ENCODE assay signal across 18 cellular contexts in genomic region chrX:37608156-37608555, GRCh38. TPM values are rescaled to one million over a fixed set of nuclear protein-coding genes. Genes with fewer than 3 reads are reported as not detected.
DNase-seq lines count a peak whose midpoint lies in the region; ATAC-seq, FAIRE-seq and TF ChIP-seq lines count a peak whose summit lies in the region.
"Had no signal": no experiment of that assay in that cellular context is flagged by ENCODE, and none has a peak within 500 bp of the region (broad histone marks: within the 10 kb centered on the region; RNA-seq: fewer than 3 reads in every experiment).

No MANE protein-coding gene starts in this region.

- H3K4me3 Mint-ChIP-seq in GM23338: 0 out of 3 replicates have a peak overlapping the region, but pooled peaks have one; percentile 26
- no peak overlapping the region for H3K4me3 Mint-ChIP-seq in endodermal cell
- H3K4me3 Mint-ChIP-seq: CD14-positive monocyte; CD4-positive, alpha-beta memory T cell had no signal

- H3K36me3 ChIP-seq in GM23338 (ENCODE audit: insufficient read depth) (no peaks in the 10 kb centered on the region), PC-3 (ENCODE audit: low read depth, low read length) (no peaks in the 10 kb centered on the region), endodermal cell (ENCODE audit: control insufficient read depth, insufficient read depth, low read length) (no peaks in the 10 kb centered on the region), iPS DF 6.9 (ENCODE audit: control insufficient read depth, insufficient read depth, low read length) (no peaks in the 10 kb centered on the region)
- H3K36me3 ChIP-seq: BLaER1, HAP-1 had no signal

- FAIRE-seq in HTR-8/SVneo (lab: Jason Lieb, UNC): no peak
- FAIRE-seq: GM12878 had no signal

- 59 to 60% methylated on average over 1 to 2 of the region's 2 CpGs for WGBS in endodermal cell (ENCODE audit: insufficient coverage in 1 of 2, insufficient read length in 1 of 2), 2 experiments
- no CpG with 5 or more reads among the region's 2 CpGs for WGBS in iPS DF 6.9 (ENCODE audit: insufficient coverage, insufficient read length)

- H3K36me3 Mint-ChIP-seq in GM23338 (ENCODE audit: low read depth) (no peaks in the 10 kb centered on the region), endodermal cell (ENCODE audit: low read depth) (no peaks in the 10 kb centered on the region)
- H3K36me3 Mint-ChIP-seq: CD14-positive monocyte; CD4-positive, alpha-beta memory T cell had no signal

- H4K20me1 ChIP-seq in GM23338 (replicated peaks; ENCODE audit: insufficient read depth) (no peaks in the 10 kb centered on the region), PC-3 (ENCODE audit: low read length) (no peaks in the 10 kb centered on the region)
- H4K20me1 ChIP-seq: BLaER1 had no signal

- intact Hi-C loops in PC-3 (cut with micrococcal nuclease): loop anchor here (10.0 kb wide), 1 partner anchor 57 kb away; no protein-coding TSS in a partner anchor

- BruUV-seq in PC-3 (replicated peaks; lab: Mats Ljungman, UMichigan): no TSS peak

- H3K4me1 Mint-ChIP-seq in GM23338: peaks cover 20% of the 10 kb centered on the region; the same call in 2 of the 3 replicates
- H3K4me1 Mint-ChIP-seq in endodermal cell: no peaks in the 10 kb centered on the region
- H3K4me1 Mint-ChIP-seq: CD14-positive monocyte; CD4-positive, alpha-beta memory T cell had no signal

- peak overlapping the region; percentile 9; the same call in 1 of the 2 replicates for H3K9ac ChIP-seq in PC-3 (ENCODE audit: low read length)
- H3K9ac ChIP-seq in endodermal cell (ENCODE audit: extremely low read depth, low read length, poor library complexity, severe bottlenecking): no peak overlapping the region
- H3K9ac ChIP-seq: BLaER1, GM23248, KMS-11 had no signal

- H2AFZ ChIP-seq in GM23338 (no peak overlapping the region), PC-3 (ENCODE audit: low read length) (no peak overlapping the region)
- H2AFZ ChIP-seq: GM23248 had no signal

- POLR2A ChIA-PET in PC-3 (lab: Charles Lee; ENCODE audit: unreplicated experiment): no interaction called here

- H3K4me2 ChIP-seq in GM23338 (peak overlapping the region; percentile 58; the same call in 1 of the 2 replicates), PC-3 (ENCODE audit: low read length) (no peak overlapping the region; the same call in 1 of the 2 replicates)
- H3K4me2 ChIP-seq: BLaER1, KMS-11 had no signal

- H3K4me3 ChIP-seq in GM23338 (no peak overlapping the region), PC-3 (ENCODE audit: low read length) (no peak overlapping the region), endodermal cell (ENCODE audit: low read length) (no peak overlapping the region), iPS DF 6.9 (ENCODE audit: low read length) (no peak overlapping the region)
- H3K4me3 ChIP-seq: BLaER1, GM12878, GM23248, HAP-1 had no signal

- H3K27ac ChIP-seq in GM23338 (ENCODE audit: low read depth) (no peak overlapping the region), PC-3 (ENCODE audit: low read length) (peak overlapping the region; percentile 66), endodermal cell (ENCODE audit: low read depth, low read length) (no peak overlapping the region), iPS DF 6.9 (ENCODE audit: low read length) (no peak overlapping the region)
- H3K27ac ChIP-seq: BLaER1, GM23248, KMS-11 had no signal

- TF ChIP-seq CTCF in GM23338 (conservative IDR thresholded peaks at IDR 0.05; ENCODE audit: low read depth in 2 of 2) (no peak), PC-3 (conservative IDR thresholded peaks at IDR 0.05; ENCODE audit: low read depth, low read length) (no peak), endodermal cell (conservative IDR thresholded peaks at IDR 0.05) (no peak)

- H3K27ac Mint-ChIP-seq in GM23338: no peak overlapping the region; the same call in 1 of the 2 replicates
- no peak overlapping the region for H3K27ac Mint-ChIP-seq in endodermal cell
- H3K27ac Mint-ChIP-seq: CD14-positive monocyte; CD4-positive, alpha-beta memory T cell had no signal

- H3K9me3 Mint-ChIP-seq in GM23338 (no peaks in the 10 kb centered on the region), endodermal cell (peaks cover 45% of the 10 kb centered on the region)
- H3K9me3 Mint-ChIP-seq: CD14-positive monocyte; CD4-positive, alpha-beta memory T cell had no signal

- H3K9me2 ChIP-seq in GM23338 (ENCODE audit: insufficient read depth) (no peaks in the 10 kb centered on the region), PC-3 (replicated peaks; ENCODE audit: low read length) (no peaks in the 10 kb centered on the region)

- ATAC-seq in GM23338 (peak; percentile 94), PC-3 (no peak), GM19452 (IDR thresholded peaks at IDR 0.05; ENCODE audit: unreplicated experiment) (no peak), HG03039 (IDR thresholded peaks at IDR 0.05; ENCODE audit: unreplicated experiment) (no peak), HG02852 (IDR thresholded peaks at IDR 0.05; ENCODE audit: unreplicated experiment) (no peak)
- ATAC-seq: GM12878 had no signal

- CTCF ChIA-PET in PC-3 (lab: Charles Lee): no interaction called here

- H3F3A ChIP-seq in GM23338 (replicated peaks; ENCODE audit: low read depth) (no peaks in the 10 kb centered on the region), PC-3 (ENCODE audit: low read length, unreplicated experiment) (no peaks in the 10 kb centered on the region)

- DNase-seq in GM23338 (ENCODE audit: low spot score) (peak; percentile 60), PC-3 (no peak), endodermal cell (peak; percentile 49), iPS DF 6.9 (ENCODE audit: low read depth, low spot score) (peak; percentile 1), HTR-8/SVneo (ENCODE audit: insufficient read length, low spot score) (no peak)
- DNase-seq: 8988T; CD4-positive, alpha-beta memory T cell; DMS79 treated with DMSO at 0.1 percent for 48 hours; GM23248 had no signal

- H3K4me1 ChIP-seq in GM23338 (ENCODE audit: insufficient read depth) (peaks cover 6% of the 10 kb centered on the region; the same call in 1 of the 2 replicates), PC-3 (ENCODE audit: insufficient read depth, low read length) (peaks cover 17% of the 10 kb centered on the region), endodermal cell (ENCODE audit: control insufficient read depth, insufficient read depth, low read length) (no peaks in the 10 kb centered on the region), iPS DF 6.9 (ENCODE audit: control insufficient read depth, insufficient read depth, low read length) (no peaks in the 10 kb centered on the region)
- H3K4me1 ChIP-seq: BLaER1, HAP-1 had no signal

- no peaks in the 10 kb centered on the region for H3K27me3 ChIP-seq in GM23338 (ENCODE audit: insufficient read depth)
- no peaks in the 10 kb centered on the region for H3K27me3 ChIP-seq in PC-3 (ENCODE audit: low read length)
- H3K27me3 ChIP-seq in endodermal cell (ENCODE audit: control insufficient read depth, insufficient read depth, low read length, poor library complexity, severe bottlenecking): no peaks in the 10 kb centered on the region
- H3K27me3 ChIP-seq in iPS DF 6.9 (ENCODE audit: control insufficient read depth, insufficient read depth, low read length): no peaks in the 10 kb centered on the region
- H3K27me3 ChIP-seq: BLaER1 had no signal

- no peaks in the 10 kb centered on the region for H3K9me3 ChIP-seq in PC-3 (ENCODE audit: low read length)
- H3K9me3 ChIP-seq in endodermal cell (ENCODE audit: control insufficient read depth, low read length): no peaks in the 10 kb centered on the region
- no peaks in the 10 kb centered on the region for H3K9me3 ChIP-seq in iPS DF 6.9 (ENCODE audit: control insufficient read depth, insufficient read depth, low read length)
- H3K9me3 ChIP-seq: BLaER1, HAP-1 had no signal

- H3K79me2 ChIP-seq in GM23338 (replicated peaks; ENCODE audit: insufficient read depth) (no peaks in the 10 kb centered on the region), PC-3 (ENCODE audit: low read length) (no peaks in the 10 kb centered on the region)

- H3K27me3 Mint-ChIP-seq in GM23338 (ENCODE audit: insufficient read depth, low read depth, poor library complexity): peaks cover 2% of the 10 kb centered on the region
- no peaks in the 10 kb centered on the region for H3K27me3 Mint-ChIP-seq in endodermal cell (ENCODE audit: insufficient read depth)

TF ChIP-seq in GM23338, 12 proteins besides CTCF, POLR2A, EP300 and RAD21:
- TF ChIP-seq POLR2AphosphoS5 (IDR thresholded peaks at IDR 0.05; ENCODE audit: low read depth) (no peak), JUNB (IDR thresholded peaks at IDR 0.05; ENCODE audit: unreplicated experiment) (no peak)

RNA-seq across cellular contexts. Expression of gene LANCL3, which starts 36.7 kb away (rescaled TPM):
- total RNA-seq in GM23338 (2014; rRNA removed; shearing (Covaris generic)): 0.54 and 1.8 TPM in 2 replicates
- 0.11 and 0.26 TPM in 2 replicates for polyA plus RNA-seq in GM23338 (2016; fragmentation: Nextera tagmentation; extraction: Ambion mirVana)
- total RNA-seq in PC-3 (2014; rRNA removed) (0.26 and 0.52 TPM in 2 replicates), endodermal cell (under 1 TPM; 0.07 to 0.11 TPM)
- 0.07 TPM for polyA plus RNA-seq in endodermal cell (2013, experiment 1 of 2)
- polyA plus RNA-seq in endodermal cell (2013, experiment 2 of 2): 0.08 TPM
- total RNA-seq: G401, GM12878, GM23248 had no signal
- polyA plus RNA-seq: GM12878, GM23248 had no signal

Comparison
In these comparisons a context has a peak if more than half of its experiments do, and no peak if none do; other contexts are left out.
1. DNase-seq: peak in GM23338 (single experiment), endodermal cell (single experiment) and iPS DF 6.9 (single experiment); none in PC-3 (single experiment) and HTR-8/SVneo (single experiment).